8 cellular contexts compared by ENCODE assay signal in genomic region chrX:2889706-2890490, GRCh38. TPM values are rescaled to one million over a fixed set of nuclear protein-coding genes. Genes with fewer than 3 reads are reported as not detected.
A peak's percentile ranks its signal among the peaks of the same experiment; 100 is the strongest.
DNase-seq lines count a peak whose midpoint lies in the region; ATAC-seq, FAIRE-seq and TF ChIP-seq lines count a peak whose summit lies in the region.
"Not testable (repeated sequence)": the region's sequence is repeated elsewhere in the genome, so short reads cannot be mapped to it uniquely, and the experiment has no call there.

No MANE protein-coding gene starts in this region.

- H3K27me3 Mint-ChIP-seq in CD8-positive, alpha-beta T cell (ENCODE audit: low read depth); activated T-helper 1 cell treated with anti-CD3 and anti-CD28 coated beads, Interleukin-12 subunit alpha, Interleukin-12 subunit beta, Interleukin-2, Interleukin-4 antibody, amounts not matched to agents 30 ng/mL and 10 ng/mL and 1 ng/mL, durations not matched to agents 14 hours and 24 hours and 36 hours (ENCODE audit: insufficient read depth): not testable (repeated sequence)

- H2AFZ ChIP-seq in OCI-LY7 (ENCODE audit: low read length): not testable (repeated sequence)
- peak overlapping the region; percentile 92 for H2AFZ ChIP-seq in osteoblast (ENCODE audit: low read length)

- not testable (repeated sequence) for H3K79me2 ChIP-seq in OCI-LY7 (ENCODE audit: insufficient read depth, low read depth, low read length); osteoblast (ENCODE audit: insufficient read depth, low read length)

- ATAC-seq in CD8-positive, alpha-beta T cell: not testable (repeated sequence)

- WGBS in thymus: 37% methylated on average over 15 of the region's 15 CpGs

- H3K4me2 ChIP-seq in OCI-LY7 (ENCODE audit: low read length): peak overlapping the region; percentile 23; the same call in 1 of the 2 replicates
- H3K4me2 ChIP-seq in osteoblast (ENCODE audit: insufficient read depth, low read length): peak overlapping the region; percentile 95

- not testable (repeated sequence) for H3K27ac Mint-ChIP-seq in CD8-positive, alpha-beta T cell; activated T-helper 1 cell treated with anti-CD3 and anti-CD28 coated beads, Interleukin-12 subunit alpha, Interleukin-12 subunit beta, Interleukin-2, Interleukin-4 antibody, amounts not matched to agents 30 ng/mL and 10 ng/mL and 1 ng/mL, durations not matched to agents 14 hours and 24 hours and 36 hours

- not testable (repeated sequence) for H3K9me3 Mint-ChIP-seq in CD8-positive, alpha-beta T cell; activated T-helper 1 cell treated with anti-CD3 and anti-CD28 coated beads, Interleukin-12 subunit alpha, Interleukin-12 subunit beta, Interleukin-2, Interleukin-4 antibody, amounts not matched to agents 30 ng/mL and 10 ng/mL and 1 ng/mL, durations not matched to agents 14 hours and 24 hours and 36 hours

- peak; percentile 24 for TF ChIP-seq CTCF in CD8-positive, alpha-beta T cell (IDR thresholded peaks at IDR 0.05)
- peak; percentile 33 for TF ChIP-seq CTCF in HFF-Myc (IDR thresholded peaks at IDR 0.05; ENCODE audit: low read depth, low read length, missing control alignments)
- peak; percentile 61 for TF ChIP-seq CTCF in OCI-LY7 (conservative IDR thresholded peaks at IDR 0.05; ENCODE audit: low read length)
- TF ChIP-seq CTCF in kidney (IDR thresholded peaks at IDR 0.05; ENCODE audit: borderline replicate concordance, extremely low read depth, insufficient read depth): not testable (repeated sequence)
- TF ChIP-seq CTCF in osteoblast (IDR thresholded peaks at IDR 0.05; ENCODE audit: extremely low read depth, low read depth, low read length): peak; percentile 32

- not testable (repeated sequence) for H4K20me1 ChIP-seq in OCI-LY7 (ENCODE audit: insufficient read depth, low read length); osteoblast (ENCODE audit: insufficient read depth, low read length)

- H3K9me3 ChIP-seq in CD8-positive, alpha-beta T cell (ENCODE audit: low read length); OCI-LY7 (ENCODE audit: low read length); effector memory CD4-positive, alpha-beta T cell (ENCODE audit: control insufficient read depth, low read length); kidney (ENCODE audit: control insufficient read depth in 1 of 2, low read length in 2 of 2); osteoblast (ENCODE audit: low read depth, low read length); thymus (ENCODE audit: control insufficient read depth): not testable (repeated sequence)

- H3K4me3 ChIP-seq in CD8-positive, alpha-beta T cell (ENCODE audit: low read depth, low read length): peak overlapping the region; percentile 45
- H3K4me3 ChIP-seq in HFF-Myc (replicated peaks; ENCODE audit: low read depth, low read length) (peak overlapping the region; percentile 34), OCI-LY7 (ENCODE audit: low read depth, low read length, poor library complexity, severe bottlenecking) (peak overlapping the region; percentile 19), kidney (ENCODE audit: low read length in 2 of 2) (peak overlapping the region; percentile 66 to 70), osteoblast (ENCODE audit: insufficient read depth, low read length) (peak overlapping the region; percentile 74), thymus (ENCODE audit: low read length) (peak overlapping the region; percentile 47)
- peak overlapping the region; percentile 22 for H3K4me3 ChIP-seq in effector memory CD4-positive, alpha-beta T cell (ENCODE audit: insufficient read depth, low read depth, low read length, poor library complexity, severe bottlenecking)

- H3K36me3 Mint-ChIP-seq in CD8-positive, alpha-beta T cell; activated T-helper 1 cell treated with anti-CD3 and anti-CD28 coated beads, Interleukin-12 subunit alpha, Interleukin-12 subunit beta, Interleukin-2, Interleukin-4 antibody, amounts not matched to agents 30 ng/mL and 10 ng/mL and 1 ng/mL, durations not matched to agents 14 hours and 24 hours and 36 hours (ENCODE audit: low read depth): not testable (repeated sequence)

- not testable (repeated sequence) for H3K4me1 Mint-ChIP-seq in CD8-positive, alpha-beta T cell (ENCODE audit: low read depth)
- peaks cover 14% of the 10 kb centered on the region for H3K4me1 Mint-ChIP-seq in activated T-helper 1 cell treated with anti-CD3 and anti-CD28 coated beads, Interleukin-12 subunit alpha, Interleukin-12 subunit beta, Interleukin-2, Interleukin-4 antibody, amounts not matched to agents 30 ng/mL and 10 ng/mL and 1 ng/mL, durations not matched to agents 14 hours and 24 hours and 36 hours (ENCODE audit: low read depth)

- DNase-seq in CD8-positive, alpha-beta T cell; HFF-Myc (ENCODE audit: extremely low read depth, low read depth); OCI-LY7 (ENCODE audit: low spot score); activated T-helper 1 cell treated with anti-CD3 and anti-CD28 coated beads, Interleukin-12 subunit alpha, Interleukin-12 subunit beta, Interleukin-2, Interleukin-4 antibody, amounts not matched to agents 30 ng/mL and 10 ng/mL and 1 ng/mL, durations not matched to agents 14 hours and 24 hours and 36 hours (ENCODE audit: low spot score); effector memory CD4-positive, alpha-beta T cell; kidney; osteoblast (ENCODE audit: insufficient read length, low spot score, missing footprints): not testable (repeated sequence)

- not testable (repeated sequence) for H3K9ac ChIP-seq in kidney (ENCODE audit: low read length in 2 of 2)

- POLR2A ChIA-PET in CD8-positive, alpha-beta T cell (lab: Charles Lee); OCI-LY7 (lab: Charles Lee): not testable (repeated sequence)

- CTCF ChIA-PET in CD8-positive, alpha-beta T cell (lab: Charles Lee); OCI-LY7 (lab: Charles Lee; ENCODE audit: unreplicated experiment): not testable (repeated sequence)

- not testable (repeated sequence) for H3K9me2 ChIP-seq in OCI-LY7 (ENCODE audit: insufficient read depth, low read length)

- H3K27ac ChIP-seq in CD8-positive, alpha-beta T cell (ENCODE audit: low read depth, low read length); OCI-LY7 (ENCODE audit: low read depth, low read length, poor library complexity, severe bottlenecking); effector memory CD4-positive, alpha-beta T cell (ENCODE audit: insufficient read depth, low read length, poor library complexity, severe bottlenecking); kidney (ENCODE audit: low read depth in 2 of 2, low read length in 2 of 2); osteoblast (ENCODE audit: low read depth, low read length); thymus (ENCODE audit: low read depth): not testable (repeated sequence)

- H3K27me3 ChIP-seq in CD8-positive, alpha-beta T cell (ENCODE audit: insufficient read depth, low read length); effector memory CD4-positive, alpha-beta T cell (replicated peaks; ENCODE audit: control insufficient read depth, insufficient read depth, low read length, poor library complexity, severe bottlenecking); osteoblast (ENCODE audit: insufficient read depth, low read length); thymus (ENCODE audit: control insufficient read depth, insufficient read depth): not testable (repeated sequence)

- not testable (repeated sequence) for H3K36me3 ChIP-seq in CD8-positive, alpha-beta T cell (ENCODE audit: insufficient read depth, low read length); OCI-LY7 (ENCODE audit: insufficient read depth, low read length); effector memory CD4-positive, alpha-beta T cell (ENCODE audit: control insufficient read depth, insufficient read depth, low read length); kidney (ENCODE audit: control insufficient read depth in 1 of 2, insufficient read depth in 2 of 2, low read length in 2 of 2); osteoblast (ENCODE audit: insufficient read depth, low read length); thymus (ENCODE audit: control insufficient read depth, insufficient read depth)

- H3K4me1 ChIP-seq in CD8-positive, alpha-beta T cell (ENCODE audit: insufficient read depth, low read length); OCI-LY7 (ENCODE audit: insufficient read depth, low read length, poor library complexity, severe bottlenecking); effector memory CD4-positive, alpha-beta T cell (ENCODE audit: control insufficient read depth, insufficient read depth, low read length, poor library complexity, severe bottlenecking); kidney (ENCODE audit: control insufficient read depth in 1 of 2, insufficient read depth in 1 of 2, low read depth in 1 of 2, low read length in 2 of 2); osteoblast (ENCODE audit: insufficient read depth, low read length); thymus (ENCODE audit: control insufficient read depth, insufficient read depth, low read length): not testable (repeated sequence)

- FAIRE-seq in kidney (lab: Jason Lieb, UNC): not testable (repeated sequence)

- BruUV-seq in OCI-LY7 (replicated peaks; lab: Mats Ljungman, UMichigan): not testable (repeated sequence)

- H3K4me3 Mint-ChIP-seq in CD8-positive, alpha-beta T cell: peak overlapping the region; percentile 85
- peak overlapping the region; percentile 77 for H3K4me3 Mint-ChIP-seq in activated T-helper 1 cell treated with anti-CD3 and anti-CD28 coated beads, Interleukin-12 subunit alpha, Interleukin-12 subunit beta, Interleukin-2, Interleukin-4 antibody, amounts not matched to agents 30 ng/mL and 10 ng/mL and 1 ng/mL, durations not matched to agents 14 hours and 24 hours and 36 hours

- intact Hi-C loops in CD8-positive, alpha-beta T cell (cut with DNase I, micrococcal nuclease); OCI-LY7 (cut with micrococcal nuclease; ENCODE audit: unreplicated experiment); activated T-helper 1 cell treated with anti-CD3 and anti-CD28 coated beads, Interleukin-12 subunit alpha, Interleukin-12 subunit beta, Interleukin-2, Interleukin-4 antibody, amounts not matched to agents 30 ng/mL and 10 ng/mL and 1 ng/mL, durations not matched to agents 14 hours and 24 hours and 36 hours (cut with micrococcal nuclease); kidney (cut with DNase I): not testable (repeated sequence)

RNA-seq across cellular contexts. Expression of gene ARSD, which starts 39.2 kb away (rescaled TPM):
- under 1 TPM; 0.72 to 0.84 TPM for total RNA-seq in CD8-positive, alpha-beta T cell
- total RNA-seq in OCI-LY7 (2014; rRNA removed; shearing (Covaris generic)): not detected in 2 replicates
- total RNA-seq in OCI-LY7 (2022): not detected in 2 replicates
- 2.5 and 2.7 TPM in 2 replicates for total RNA-seq in activated T-helper 1 cell treated with anti-CD3 and anti-CD28 coated beads, Interleukin-12 subunit alpha, Interleukin-12 subunit beta, Interleukin-2, Interleukin-4 antibody, amounts not matched to agents 30 ng/mL and 10 ng/mL and 1 ng/mL, durations not matched to agents 14 hours and 24 hours and 36 hours
- 106 TPM for total RNA-seq in kidney
- 35.4 TPM for polyA plus RNA-seq in kidney (ENCODE audit: insufficient read depth, low read depth, low replicate concordance)
- 20.6 and 23.3 TPM in 2 replicates for total RNA-seq in osteoblast
- 5.5 TPM for polyA plus RNA-seq in thymus

Comparison
In these comparisons a context has a peak if more than half of its experiments do, and no peak if none do; other contexts are left out.
1. H3K4me3 ChIP-seq: peak in every context shown above with its lines; median percentile 74 in osteoblast; 68 in kidney; 47 in thymus; 45 in CD8-positive, alpha-beta T cell; 34 in HFF-Myc; 22 in effector memory CD4-positive, alpha-beta T cell; 19 in OCI-LY7.